Comparison of ENCODE assay signal across 8 cellular contexts in genomic region chrX:130401415-130402210, GRCh38. TPM values are rescaled to one million over a fixed set of nuclear protein-coding genes. Genes with fewer than 3 reads are reported as not detected.
A peak's percentile ranks its signal among the peaks of the same experiment; 100 is the strongest.
DNase-seq lines count a peak whose midpoint lies in the region; ATAC-seq and TF ChIP-seq lines count a peak whose summit lies in the region.

Gene RBMX2 (plus strand): TSS chrX:130401987. CDS start chrX:130402033, 46 bp downstream.

- no peaks in the 10 kb centered on the region for H3K9me3 ChIP-seq in mammary epithelial cell (replicated peaks; ENCODE audit: insufficient read depth, low read length)
- H3K9me3 ChIP-seq in smooth muscle cell (replicated peaks; ENCODE audit: low read depth) = no peaks in the 10 kb centered on the region

- no TSS peak for BruUV-seq in mammary epithelial cell (replicated peaks; lab: Mats Ljungman, UMichigan)

- DNase-seq in ACHN = peak; percentile 67
- peak; percentile 54 for DNase-seq in NCI-H2171 (lab: John Stamatoyannopoulos, UW)
- DNase-seq in mammary epithelial cell = peak; percentile 65
- DNase-seq in iPS-NIHi7 (ENCODE audit: extremely low spot score) = peak; percentile 100
- DNase-seq in smooth muscle cell (lab: John Stamatoyannopoulos, UW; ENCODE audit: unreplicated experiment) = peak; percentile 6

- H3K79me2 ChIP-seq in mammary epithelial cell (ENCODE audit: insufficient read depth, low read length) (peaks cover 31% of the 10 kb centered on the region), smooth muscle cell (ENCODE audit: low read depth) (peaks cover 12% of the 10 kb centered on the region)

- H3K27me3 ChIP-seq in mammary epithelial cell (ENCODE audit: insufficient read depth, low read length) (no peaks in the 10 kb centered on the region), smooth muscle cell (ENCODE audit: low read depth) (peaks cover under 1% of the 10 kb centered on the region)

- no peak for TF ChIP-seq CTCF in WI38 (IDR thresholded peaks at IDR 0.05; ENCODE audit: low read depth, low read length)
- TF ChIP-seq CTCF in mammary epithelial cell (conservative IDR thresholded peaks at IDR 0.05 in 1 of 2, IDR thresholded peaks at IDR 0.05 in 1 of 2; ENCODE audit: extremely low read depth in 1 of 2, insufficient read depth in 1 of 2, low read depth in 1 of 2, low read length in 2 of 2) = no peak
- TF ChIP-seq CTCF in smooth muscle cell (IDR thresholded peaks at IDR 0.05; ENCODE audit: borderline replicate concordance, insufficient read depth, poor library complexity, severe bottlenecking) = no peak

- H3K4me3 ChIP-seq in WI38 (ENCODE audit: low read depth, low read length) = peak within 1 kb of the TSS; percentile 73
- peak within 1 kb of the TSS; percentile 61 to 82 (median 73) for H3K4me3 ChIP-seq in mammary epithelial cell (replicated peaks in 1 of 3; ENCODE audit: insufficient read depth in 1 of 3, low read depth in 2 of 3, low read length in 3 of 3)
- peak within 1 kb of the TSS; percentile 76 for H3K4me3 ChIP-seq in smooth muscle cell

- H4K20me1 ChIP-seq in mammary epithelial cell (ENCODE audit: insufficient read depth, low read length) = no peaks in the 10 kb centered on the region
- H4K20me1 ChIP-seq in smooth muscle cell (ENCODE audit: low read depth) = no peaks in the 10 kb centered on the region

- peak; percentile 89 for ATAC-seq in GM18861 (IDR thresholded peaks at IDR 0.05; ENCODE audit: unreplicated experiment)
- peak; percentile 95 for ATAC-seq in HG03095 (IDR thresholded peaks at IDR 0.05; ENCODE audit: unreplicated experiment)

- H3K9ac ChIP-seq in mammary epithelial cell (ENCODE audit: insufficient read depth, low read length) (peak within 1 kb of the TSS; percentile 61), smooth muscle cell (ENCODE audit: low read depth) (peak within 1 kb of the TSS; percentile 69)

- H3K27ac ChIP-seq in mammary epithelial cell (ENCODE audit: insufficient read depth, low read depth, low read length) (peak within 1 kb of the TSS; percentile 41), smooth muscle cell (ENCODE audit: low read depth) (peak within 1 kb of the TSS; percentile 17)

- intact Hi-C loops in mammary epithelial cell (cut with micrococcal nuclease) = no loop called here

- peak within 1 kb of the TSS; percentile 86 for H2AFZ ChIP-seq in mammary epithelial cell (ENCODE audit: low read depth, low read length)
- peak within 1 kb of the TSS; percentile 56 for H2AFZ ChIP-seq in smooth muscle cell (ENCODE audit: low read depth)

- H3K4me1 ChIP-seq in mammary epithelial cell (ENCODE audit: insufficient read depth, low read length) = no peaks in the 10 kb centered on the region
- H3K4me1 ChIP-seq in smooth muscle cell (ENCODE audit: low read depth) = no peaks in the 10 kb centered on the region

- H3F3A ChIP-seq in smooth muscle cell (ENCODE audit: low read depth) = no peaks in the 10 kb centered on the region

- H3K36me3 ChIP-seq in mammary epithelial cell (ENCODE audit: insufficient read depth, low read length) (no peaks in the 10 kb centered on the region), smooth muscle cell (ENCODE audit: low read depth) (no peaks in the 10 kb centered on the region)

- in situ Hi-C loops in ACHN (cut with HindIII; ENCODE audit: low pct_ligation_motif_present, low pct_unique_long_range_greater_than_20kb, low sequenced_read_pairs) = no loop called here
- in situ Hi-C loops in mammary epithelial cell (cut with MboI; ENCODE audit: low sequenced_read_pairs in 2 of 2) = no loop called here

- H3K4me2 ChIP-seq in mammary epithelial cell (ENCODE audit: insufficient read depth, low read depth, low read length) (peak within 1 kb of the TSS; percentile 75), smooth muscle cell (peak within 1 kb of the TSS; percentile 80)

- dilution Hi-C loops in mammary epithelial cell (cut with HindIII; ENCODE audit: low sequenced_read_pairs) = no loop called here

- CTCF ChIA-PET in mammary epithelial cell (lab: Charles Lee; ENCODE audit: low non-redundant PET) = no interaction called here

- WGBS in mammary epithelial cell (ENCODE audit: low coverage, missing lambda C conversion rate) = 35% methylated on average over 24 of the region's 47 CpGs
- 42% methylated on average over 40 of the region's 47 CpGs for WGBS in smooth muscle cell (ENCODE audit: low lambda C conversion rate)

RNA-seq across cellular contexts. Expression of gene RBMX2, which starts in this region (rescaled TPM):
- total RNA-seq in mammary epithelial cell (10 to 100 TPM; 14.8 to 27.5 TPM), smooth muscle cell (19.8 and 25.7 TPM in 2 replicates)
- polyA plus RNA-seq in mammary epithelial cell (15.5 TPM), smooth muscle cell (15.9 and 19.2 TPM in 2 replicates)
- polyA minus RNA-seq in mammary epithelial cell = 3.6 TPM

Comparison
In these comparisons a context has a peak if more than half of its experiments do, and no peak if none do; other contexts are left out.
1. Peak in every context shown above with its lines: DNase-seq, ATAC-seq, H3K4me3 ChIP-seq and H3K27ac ChIP-seq.
2. DNase-seq: peak in every context shown above with its lines; median percentile 100 in iPS-NIHi7; 67 in ACHN; 65 in mammary epithelial cell; 54 in NCI-H2171; 6 in smooth muscle cell.